11 cellular contexts compared by ENCODE assay signal in genomic region chr7:130909161-130909836, GRCh38.
DNase-seq lines count a peak whose midpoint lies in the region; ATAC-seq and TF ChIP-seq lines count a peak whose summit lies in the region.
"Had no signal": no experiment of that assay in that cellular context is flagged by ENCODE, and none has a peak within 500 bp of the region (broad histone marks: within the 10 kb centered on the region; RNA-seq: fewer than 3 reads in every experiment).

No MANE protein-coding gene starts in this region.

- peak overlapping the region; percentile 81 for H3K27ac Mint-ChIP-seq in activated naive CD8-positive, alpha-beta T cell treated with anti-CD3 and anti-CD28 coated beads, Interleukin-2, amount 10 ng/mL, durations not matched to agents 7 days and 5 days

- no peaks in the 10 kb centered on the region for H3K9me2 ChIP-seq in GM23248 (ENCODE audit: insufficient read depth)

- TF ChIP-seq EP300 in suprapubic skin (IDR thresholded peaks at IDR 0.05): no peak

- H3K4me1 ChIP-seq in ACC112 (ENCODE audit: control insufficient read depth, insufficient read depth, low read length, unreplicated experiment) (peaks cover 44% of the 10 kb centered on the region), GM23248 (ENCODE audit: insufficient read depth) (peaks cover 41% of the 10 kb centered on the region), lower lobe of right lung (peaks cover 56% of the 10 kb centered on the region), suprapubic skin (peaks cover 65% of the 10 kb centered on the region)

- H3K9me3 Mint-ChIP-seq in activated naive CD8-positive, alpha-beta T cell treated with anti-CD3 and anti-CD28 coated beads, Interleukin-2, amount 10 ng/mL, durations not matched to agents 7 days and 5 days: no peaks in the 10 kb centered on the region

- 72 to 75% methylated on average over 14 of the region's 14 CpGs for WGBS in GM23248 (ENCODE audit: low coverage in 1 of 2, low lambda C conversion rate in 2 of 2, missing lambda C conversion rate in 2 of 2), 2 experiments
- WGBS in suprapubic skin: 91% methylated on average over 14 of the region's 14 CpGs

- H3K36me3 Mint-ChIP-seq in activated naive CD8-positive, alpha-beta T cell treated with anti-CD3 and anti-CD28 coated beads, Interleukin-2, amount 10 ng/mL, durations not matched to agents 7 days and 5 days: peaks cover 39% of the 10 kb centered on the region

- H3K79me2 ChIP-seq in ACC112 (ENCODE audit: control insufficient read depth, insufficient read depth, low read length, unreplicated experiment) (peaks cover 86% of the 10 kb centered on the region), GM23248 (ENCODE audit: insufficient read depth) (peaks cover 90% of the 10 kb centered on the region)

- no peaks in the 10 kb centered on the region; the same call in 1 of the 2 replicates for H4K20me1 ChIP-seq in GM23248 (ENCODE audit: insufficient read depth)

- DNase-seq in GM23248 (peak; percentile 45), lower lobe of right lung (no peak), suprapubic skin (ENCODE audit: low spot score in 2 of 2) (no peak)
- DNase-seq in activated naive CD8-positive, alpha-beta T cell treated with anti-CD3 and anti-CD28 coated beads, Interleukin-2, amount 10 ng/mL, durations not matched to agents 7 days and 5 days: no peak
- DNase-seq: GDM1, glutamatergic neuron, KG1 had no signal

- peak overlapping the region; percentile 94 for H3K4me2 ChIP-seq in GM23248 (ENCODE audit: unreplicated experiment)

- TF ChIP-seq CTCF in lower lobe of right lung (IDR thresholded peaks at IDR 0.05) (no peak), suprapubic skin (IDR thresholded peaks at IDR 0.05) (no peak)

- H3K4me1 Mint-ChIP-seq in activated naive CD8-positive, alpha-beta T cell treated with anti-CD3 and anti-CD28 coated beads, Interleukin-2, amount 10 ng/mL, durations not matched to agents 7 days and 5 days: peaks cover 61% of the 10 kb centered on the region

- H3F3A ChIP-seq in GM23248 (ENCODE audit: insufficient read depth): peaks cover 91% of the 10 kb centered on the region

- POLR2A ChIA-PET in activated naive CD8-positive, alpha-beta T cell treated with anti-CD3 and anti-CD28 coated beads, Interleukin-2, amount 10 ng/mL, durations not matched to agents 7 days and 5 days (lab: Charles Lee): interaction anchor here (1.3 kb wide), 1 partner anchor 47 kb away, joined by 3 read pairs; no protein-coding TSS in a partner anchor

- intact Hi-C loops in lower lobe of right lung (cut with DNase I): no loop called here

- no peak for ATAC-seq in activated naive CD8-positive, alpha-beta T cell treated with anti-CD3 and anti-CD28 coated beads, Interleukin-2, amount 10 ng/mL, durations not matched to agents 7 days and 5 days (ENCODE audit: low read depth)
- no peak for ATAC-seq in lower lobe of right lung
- ATAC-seq in GM19463 (IDR thresholded peaks at IDR 0.05; ENCODE audit: unreplicated experiment): no peak
- ATAC-seq in GM21367 (IDR thresholded peaks at IDR 0.05; ENCODE audit: unreplicated experiment): no peak
- ATAC-seq in GM19455 (IDR thresholded peaks at IDR 0.05; ENCODE audit: unreplicated experiment): no peak

- no peaks in the 10 kb centered on the region for H3K27me3 Mint-ChIP-seq in activated naive CD8-positive, alpha-beta T cell treated with anti-CD3 and anti-CD28 coated beads, Interleukin-2, amount 10 ng/mL, durations not matched to agents 7 days and 5 days

- H3K4me3 ChIP-seq in ACC112 (ENCODE audit: low read depth, low read length) (peak overlapping the region; percentile 94), GM23248 (peak overlapping the region; percentile 99), lower lobe of right lung (peak overlapping the region; percentile 58), suprapubic skin (no peak overlapping the region)

- peak overlapping the region; percentile 100 for H3K9ac ChIP-seq in GM23248

- H3K27ac ChIP-seq in ACC112 (ENCODE audit: low read depth, low read length) (peak overlapping the region; percentile 99), GM23248 (peak overlapping the region; percentile 98), lower lobe of right lung (peak overlapping the region; percentile 36), suprapubic skin (no peak overlapping the region)

- H2AFZ ChIP-seq in ACC112 (ENCODE audit: low read length, unreplicated experiment) (no peak overlapping the region), GM23248 (no peak overlapping the region)

- no peak for TF ChIP-seq POLR2A in suprapubic skin (IDR thresholded peaks at IDR 0.05)

- H3K9me3 ChIP-seq in GM23248 (ENCODE audit: low read depth) (no peaks in the 10 kb centered on the region), lower lobe of right lung (no peaks in the 10 kb centered on the region), suprapubic skin (no peaks in the 10 kb centered on the region)

- no peak overlapping the region for H3K4me3 Mint-ChIP-seq in activated naive CD8-positive, alpha-beta T cell treated with anti-CD3 and anti-CD28 coated beads, Interleukin-2, amount 10 ng/mL, durations not matched to agents 7 days and 5 days

- peaks cover 32% of the 10 kb centered on the region for H3K36me3 ChIP-seq in ACC112 (ENCODE audit: insufficient read depth, low read length)
- H3K36me3 ChIP-seq in GM23248 (ENCODE audit: low read depth): peaks cover 64% of the 10 kb centered on the region
- H3K36me3 ChIP-seq in lower lobe of right lung: peaks cover 32% of the 10 kb centered on the region
- no peaks in the 10 kb centered on the region for H3K36me3 ChIP-seq in suprapubic skin

- in situ Hi-C loops in GM23248 (cut with MboI): no loop called here

- H3K27me3 ChIP-seq in ACC112 (ENCODE audit: insufficient read depth, low read length) (no peaks in the 10 kb centered on the region), GM23248 (replicated peaks; ENCODE audit: insufficient read depth) (no peaks in the 10 kb centered on the region), lower lobe of right lung (ENCODE audit: low read depth) (no peaks in the 10 kb centered on the region), suprapubic skin (no peaks in the 10 kb centered on the region)
